In genomic region chr11:41040474-41040873, GRCh38 we compare ENCODE assay signal across 29 cellular contexts.
"Had no signal": no experiment of that assay in that cellular context is flagged by ENCODE, and none has a peak within 500 bp of the region (broad histone marks: within the 10 kb centered on the region; RNA-seq: fewer than 3 reads in every experiment).

No MANE protein-coding gene starts in this region.

- H3K9me3 ChIP-seq: gastroesophageal sphincter, pancreas, prostate gland, testis, uterus had no signal

- H3K27ac ChIP-seq: brain microvascular endothelial cell, gastroesophageal sphincter, hepatocyte, pancreas, prostate gland, skin epidermis, testis, uterus had no signal

- H3K36me3 ChIP-seq: brain microvascular endothelial cell, gastroesophageal sphincter, pancreas, prostate gland, uterus had no signal

- H3K27me3 Mint-ChIP-seq: activated CD4-positive, alpha-beta memory T cell treated with anti-CD3 and anti-CD28 coated beads for 36 hours; activated CD4-positive, alpha-beta T cell treated with anti-CD3 and anti-CD28 coated beads, Interleukin-2, amount 10 ng/mL, durations not matched to agents 24 days and 14 days; activated T-helper 17 cell treated with anti-CD3 and anti-CD28 coated beads, Interleukin-2, amount 50 U/mL, for 72 hours; effector memory CD8-positive, alpha-beta T cell; type B pancreatic cell had no signal

- H3K4me3 ChIP-seq: gastroesophageal sphincter, hepatocyte, pancreas, prostate gland, skin epidermis, testis, uterus had no signal

- H3K4me1 Mint-ChIP-seq: activated CD4-positive, alpha-beta T cell treated with anti-CD3 and anti-CD28 coated beads, Interleukin-2, amount 10 ng/mL, durations not matched to agents 24 days and 14 days; activated T-helper 17 cell treated with anti-CD3 and anti-CD28 coated beads, Interleukin-2, amount 50 U/mL, for 72 hours; nephron had no signal

- H3K27ac Mint-ChIP-seq: activated CD4-positive, alpha-beta memory T cell treated with anti-CD3 and anti-CD28 coated beads for 36 hours; activated CD4-positive, alpha-beta T cell treated with anti-CD3 and anti-CD28 coated beads, Interleukin-2, amount 10 ng/mL, durations not matched to agents 24 days and 14 days; activated T-helper 17 cell treated with anti-CD3 and anti-CD28 coated beads, Interleukin-2, amount 50 U/mL, for 72 hours; effector memory CD8-positive, alpha-beta T cell; nephron; type B pancreatic cell had no signal

- H3K36me3 Mint-ChIP-seq: activated CD4-positive, alpha-beta memory T cell treated with anti-CD3 and anti-CD28 coated beads for 36 hours; type B pancreatic cell had no signal

- H3K4me3 Mint-ChIP-seq: activated CD4-positive, alpha-beta memory T cell treated with anti-CD3 and anti-CD28 coated beads for 36 hours; activated CD4-positive, alpha-beta T cell treated with anti-CD3 and anti-CD28 coated beads, Interleukin-2, amount 10 ng/mL, durations not matched to agents 24 days and 14 days; activated T-cell treated with anti-CD3 and anti-CD28 coated beads, Interleukin-2, amount 50 U/mL, for 4 hours; activated T-helper 17 cell treated with anti-CD3 and anti-CD28 coated beads, Interleukin-2, amount 50 U/mL, for 72 hours; effector memory CD8-positive, alpha-beta T cell; nephron; type B pancreatic cell had no signal

- DNase-seq: activated CD4-positive, alpha-beta memory T cell treated with anti-CD3 and anti-CD28 coated beads for 36 hours; activated CD4-positive, alpha-beta T cell treated with anti-CD3 and anti-CD28 coated beads, Interleukin-2, amount 10 ng/mL, durations not matched to agents 24 days and 14 days; activated CD4-positive, CD25-positive, alpha-beta regulatory T cell treated with anti-CD3 and anti-CD28 coated beads, Interleukin-2, amount 50 U/mL, for 72 hours; activated gamma-delta T cell treated with Interleukin-2 at 50 U/mL for 16 hours; activated naive CD4-positive, alpha-beta T cell treated with anti-CD3 and anti-CD28 coated beads, Interleukin-2, amount 50 U/mL, for 16 hours; activated T-cell treated with anti-CD3 and anti-CD28 coated beads, Interleukin-2, amount 50 U/mL, for 4 hours; amniotic stem cell; brain microvascular endothelial cell; cortex of kidney; effector memory CD8-positive, alpha-beta T cell; islet precursor cell; left cardiac atrium; mammary epithelial cell; pancreas; retina; stimulated activated CD4-positive, alpha-beta T cell treated with anti-CD3 and anti-CD28 coated beads, Interleukin-12 subunit alpha, Interleukin-12 subunit beta, amount 100 ng/mL, for 4 hours; stimulated activated CD4-positive, alpha-beta T cell treated with anti-CD3 and anti-CD28 coated beads, Interleukin-4, amount 100 ng/mL, for 1 hour; stimulated activated naive CD8-positive, alpha-beta T cell treated with anti-CD3 and anti-CD28 coated beads, Interleukin-15, Interleukin-2, amounts not matched to agents 100 U/mL and 50 U/mL, for 24 hours; testis; uterus had no signal

- FAIRE-seq: astrocyte, pancreas had no signal

- H3K27me3 ChIP-seq: brain microvascular endothelial cell, gastroesophageal sphincter, hepatocyte, pancreas, testis, uterus had no signal

- ATAC-seq: activated T-cell treated with anti-CD3 and anti-CD28 coated beads, Interleukin-2, amount 50 U/mL, for 4 hours; activated T-helper 17 cell treated with anti-CD3 and anti-CD28 coated beads, Interleukin-2, amount 50 U/mL, for 72 hours; effector memory CD8-positive, alpha-beta T cell; gastroesophageal sphincter; left cardiac atrium; pancreas; sciatic nerve; stimulated activated naive CD8-positive, alpha-beta T cell treated with anti-CD3 and anti-CD28 coated beads, Interleukin-15, Interleukin-2, amounts not matched to agents 100 U/mL and 50 U/mL, for 24 hours had no signal

- H3K9me3 Mint-ChIP-seq: nephron, type B pancreatic cell had no signal

- H3K4me1 ChIP-seq: gastroesophageal sphincter, pancreas, prostate gland, testis, uterus had no signal
